ENCODE assay signal across 35 cellular contexts in the genomic region with DNA sequence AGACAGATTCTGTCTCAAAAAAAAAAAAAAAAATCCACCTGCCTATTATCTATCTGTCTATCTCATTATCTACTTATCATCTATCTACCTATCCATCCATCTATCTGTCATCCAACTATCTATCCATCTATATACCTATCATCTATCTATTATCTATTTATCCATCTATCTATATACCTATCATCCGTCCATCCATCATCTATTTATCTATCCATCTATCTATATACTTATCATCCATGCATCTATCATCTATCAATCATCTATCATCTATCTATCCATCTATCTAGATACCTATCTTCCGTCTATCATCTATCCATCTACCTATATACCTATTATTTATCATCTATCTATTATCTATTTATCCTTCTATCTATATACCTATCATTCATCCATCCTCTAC.
"Had no signal": no experiment of that assay in that cellular context is flagged by ENCODE, and none has a peak within 500 bp of the region (broad histone marks: within the 10 kb centered on the region; RNA-seq: fewer than 3 reads in every experiment).

No MANE protein-coding gene starts in this region.

- DNase-seq: Kasumi-1, MG63, MM.1S, MV-4-11, NCI-H1048, NCI-H1092, NCI-H1092 treated with DMSO at 0.1 percent for 48 hours, NCI-H1105, NCI-H1105 treated with DMSO at 0.1 percent for 48 hours, NCI-H1417, NCI-H1417 treated with DMSO at 0.1 percent for 48 hours, NCI-H1436 treated with DMSO at 0.1 percent for 48 hours, NCI-H146, NCI-H1694, NCI-H1694 treated with DMSO at 0.1 percent for 48 hours, NCI-H187, NCI-H187 treated with DMSO at 0.1 percent for 48 hours, NCI-H1930, NCI-H2029, NCI-H2029 treated with DMSO at 0.1 percent for 48 hours, NCI-H2081, NCI-H2081 treated with DMSO at 0.1 percent for 48 hours, NCI-H2107, NCI-H2171, NCI-H2171 treated with DMSO at 0.1 percent for 48 hours, NCI-H2227 treated with DMSO at 0.1 percent for 48 hours, NCI-H226, NCI-H345, NCI-H446, NCI-H446 treated with DMSO at 0.1 percent for 48 hours, NCI-H510A, NCI-H510A treated with DMSO at 0.1 percent for 48 hours, NCI-H524, NCI-H524 treated with DMSO at 0.1 percent for 48 hours, NCI-H526 had no signal

- H3K4me3 ChIP-seq: MG63 had no signal

- H3K9me3 ChIP-seq: MG63 had no signal

- H3K36me3 ChIP-seq: MG63 had no signal

- H3K27me3 ChIP-seq: MG63 had no signal
